ENCODE assay signal across 1 cellular context in the genomic region with DNA sequence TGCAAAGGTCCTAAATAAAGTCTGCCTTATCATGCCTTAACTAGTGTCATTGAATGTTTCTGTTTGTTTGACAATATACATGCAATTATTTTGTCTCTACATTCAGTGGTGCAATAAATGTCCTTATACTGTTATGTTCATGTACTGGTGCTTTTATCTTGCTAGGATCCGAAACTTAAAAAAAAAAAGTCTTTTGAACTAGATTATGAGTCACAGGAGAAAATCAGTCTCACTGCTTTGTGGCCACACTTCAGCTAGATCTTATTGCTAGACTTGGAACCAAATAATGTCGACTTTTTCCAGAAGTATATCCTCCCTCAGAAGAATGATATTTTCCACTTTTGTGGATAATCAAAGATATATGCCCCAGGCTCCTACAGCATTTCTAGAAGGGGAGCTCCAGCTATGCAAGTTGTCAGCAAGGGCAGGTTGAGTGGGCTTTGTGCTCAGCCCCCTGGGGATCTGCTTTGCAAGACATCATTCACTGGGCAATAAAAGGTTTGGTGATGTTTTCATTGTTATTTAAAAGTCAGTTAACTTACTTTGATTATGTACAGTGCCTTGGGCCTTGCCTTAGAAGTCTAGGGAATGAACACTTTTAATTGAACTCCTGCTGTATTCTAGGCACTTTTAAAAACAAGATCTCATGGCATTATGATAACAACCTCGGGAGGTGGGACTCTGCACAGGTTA.
TF ChIP-seq lines count a peak whose summit lies in the region.

No MANE protein-coding gene starts in this region.

TF ChIP-seq in GM23338, 12 proteins besides CTCF, POLR2A, EP300 and RAD21 (continued from another document):
- TF ChIP-seq, protein P1, sequence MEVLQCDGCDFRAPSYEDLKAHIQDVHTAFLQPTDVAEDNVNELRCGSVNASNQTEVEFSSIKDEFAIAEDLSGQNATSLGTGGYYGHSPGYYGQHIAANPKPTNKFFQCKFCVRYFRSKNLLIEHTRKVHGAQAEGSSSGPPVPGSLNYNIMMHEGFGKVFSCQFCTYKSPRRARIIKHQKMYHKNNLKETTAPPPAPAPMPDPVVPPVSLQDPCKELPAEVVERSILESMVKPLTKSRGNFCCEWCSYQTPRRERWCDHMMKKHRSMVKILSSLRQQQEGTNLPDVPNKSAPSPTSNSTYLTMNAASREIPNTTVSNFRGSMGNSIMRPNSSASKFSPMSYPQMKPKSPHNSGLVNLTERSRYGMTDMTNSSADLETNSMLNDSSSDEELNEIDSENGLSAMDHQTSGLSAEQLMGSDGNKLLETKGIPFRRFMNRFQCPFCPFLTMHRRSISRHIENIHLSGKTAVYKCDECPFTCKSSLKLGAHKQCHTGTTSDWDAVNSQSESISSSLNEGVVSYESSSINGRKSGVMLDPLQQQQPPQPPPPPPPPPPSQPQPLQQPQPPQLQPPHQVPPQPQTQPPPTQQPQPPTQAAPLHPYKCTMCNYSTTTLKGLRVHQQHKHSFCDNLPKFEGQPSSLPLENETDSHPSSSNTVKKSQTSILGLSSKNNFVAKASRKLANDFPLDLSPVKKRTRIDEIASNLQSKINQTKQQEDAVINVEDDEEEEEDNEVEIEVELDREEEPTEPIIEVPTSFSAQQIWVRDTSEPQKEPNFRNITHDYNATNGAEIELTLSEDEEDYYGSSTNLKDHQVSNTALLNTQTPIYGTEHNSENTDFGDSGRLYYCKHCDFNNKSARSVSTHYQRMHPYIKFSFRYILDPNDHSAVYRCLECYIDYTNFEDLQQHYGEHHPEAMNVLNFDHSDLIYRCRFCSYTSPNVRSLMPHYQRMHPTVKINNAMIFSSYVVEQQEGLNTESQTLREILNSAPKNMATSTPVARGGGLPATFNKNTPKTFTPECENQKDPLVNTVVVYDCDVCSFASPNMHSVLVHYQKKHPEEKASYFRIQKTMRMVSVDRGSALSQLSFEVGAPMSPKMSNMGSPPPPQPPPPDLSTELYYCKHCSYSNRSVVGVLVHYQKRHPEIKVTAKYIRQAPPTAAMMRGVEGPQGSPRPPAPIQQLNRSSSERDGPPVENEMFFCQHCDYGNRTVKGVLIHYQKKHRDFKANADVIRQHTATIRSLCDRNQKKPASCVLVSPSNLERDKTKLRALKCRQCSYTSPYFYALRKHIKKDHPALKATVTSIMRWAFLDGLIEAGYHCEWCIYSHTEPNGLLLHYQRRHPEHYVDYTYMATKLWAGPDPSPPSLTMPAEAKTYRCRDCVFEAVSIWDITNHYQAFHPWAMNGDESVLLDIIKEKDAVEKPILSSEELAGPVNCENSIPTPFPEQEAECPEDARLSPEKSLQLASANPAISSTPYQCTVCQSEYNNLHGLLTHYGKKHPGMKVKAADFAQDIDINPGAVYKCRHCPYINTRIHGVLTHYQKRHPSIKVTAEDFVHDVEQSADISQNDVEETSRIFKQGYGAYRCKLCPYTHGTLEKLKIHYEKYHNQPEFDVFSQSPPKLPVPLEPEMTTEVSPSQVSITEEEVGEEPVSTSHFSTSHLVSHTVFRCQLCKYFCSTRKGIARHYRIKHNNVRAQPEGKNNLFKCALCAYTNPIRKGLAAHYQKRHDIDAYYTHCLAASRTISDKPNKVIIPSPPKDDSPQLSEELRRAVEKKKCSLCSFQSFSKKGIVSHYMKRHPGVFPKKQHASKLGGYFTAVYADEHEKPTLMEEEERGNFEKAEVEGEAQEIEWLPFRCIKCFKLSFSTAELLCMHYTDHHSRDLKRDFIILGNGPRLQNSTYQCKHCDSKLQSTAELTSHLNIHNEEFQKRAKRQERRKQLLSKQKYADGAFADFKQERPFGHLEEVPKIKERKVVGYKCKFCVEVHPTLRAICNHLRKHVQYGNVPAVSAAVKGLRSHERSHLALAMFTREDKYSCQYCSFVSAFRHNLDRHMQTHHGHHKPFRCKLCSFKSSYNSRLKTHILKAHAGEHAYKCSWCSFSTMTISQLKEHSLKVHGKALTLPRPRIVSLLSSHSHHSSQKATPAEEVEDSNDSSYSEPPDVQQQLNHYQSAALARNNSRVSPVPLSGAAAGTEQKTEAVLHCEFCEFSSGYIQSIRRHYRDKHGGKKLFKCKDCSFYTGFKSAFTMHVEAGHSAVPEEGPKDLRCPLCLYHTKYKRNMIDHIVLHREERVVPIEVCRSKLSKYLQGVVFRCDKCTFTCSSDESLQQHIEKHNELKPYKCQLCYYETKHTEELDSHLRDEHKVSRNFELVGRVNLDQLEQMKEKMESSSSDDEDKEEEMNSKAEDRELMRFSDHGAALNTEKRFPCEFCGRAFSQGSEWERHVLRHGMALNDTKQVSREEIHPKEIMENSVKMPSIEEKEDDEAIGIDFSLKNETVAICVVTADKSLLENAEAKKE (CRISPR knock-in tag; IDR thresholded peaks at IDR 0.05) = no peak
